24 cellular contexts compared by ENCODE assay signal in genomic region chr1:101005191-101005590, GRCh38. TPM values are rescaled to one million over a fixed set of nuclear protein-coding genes. Genes with fewer than 3 reads are reported as not detected.
DNase-seq lines count a peak whose midpoint lies in the region; ATAC-seq and TF ChIP-seq lines count a peak whose summit lies in the region.
"Had no signal": no experiment of that assay in that cellular context is flagged by ENCODE, and none has a peak within 500 bp of the region (broad histone marks: within the 10 kb centered on the region; RNA-seq: fewer than 3 reads in every experiment).

No MANE protein-coding gene starts in this region.

- no peaks in the 10 kb centered on the region for H3K79me2 ChIP-seq in GM23338 (replicated peaks; ENCODE audit: insufficient read depth)

- H3K36me3 ChIP-seq in KOPT-K1 (ENCODE audit: insufficient read depth, low read length) (peaks cover 46% of the 10 kb centered on the region), upper lobe of left lung (no peaks in the 10 kb centered on the region), GM23338 (ENCODE audit: insufficient read depth) (peaks cover 9% of the 10 kb centered on the region; the same call in 1 of the 2 replicates)

- CTCF ChIA-PET in activated naive CD4-positive, alpha-beta T cell treated with anti-CD3 and anti-CD28 coated beads, Interleukin-2, amount 10 ng/mL, durations not matched to agents 7 days and 5 days (lab: Charles Lee): interaction anchor here (1.0 kb wide), 1 partner anchor 80 kb away, joined by 3 read pairs; no protein-coding TSS in a partner anchor

- no peaks in the 10 kb centered on the region for H3K27me3 Mint-ChIP-seq in activated naive CD4-positive, alpha-beta T cell treated with anti-CD3 and anti-CD28 coated beads, Interleukin-2, amount 10 ng/mL, durations not matched to agents 7 days and 5 days
- H3K27me3 Mint-ChIP-seq in chondrocyte (ENCODE audit: low read depth) (no peaks in the 10 kb centered on the region), GM23338 (ENCODE audit: insufficient read depth, low read depth, poor library complexity) (no peaks in the 10 kb centered on the region)
- H3K27me3 Mint-ChIP-seq: activated B cell treated with CpG ODN at 0.5 μM for 24 hours, type B pancreatic cell had no signal

- no peaks in the 10 kb centered on the region for H3F3A ChIP-seq in GM23338 (replicated peaks; ENCODE audit: low read depth)

- H3K4me1 Mint-ChIP-seq in activated naive CD4-positive, alpha-beta T cell treated with anti-CD3 and anti-CD28 coated beads, Interleukin-2, amount 10 ng/mL, durations not matched to agents 7 days and 5 days: peaks cover 71% of the 10 kb centered on the region
- H3K4me1 Mint-ChIP-seq in chondrocyte (ENCODE audit: low read depth) (peaks cover 54% of the 10 kb centered on the region), GM23338 (peaks cover 16% of the 10 kb centered on the region)
- H3K4me1 Mint-ChIP-seq: nephron progenitor cell had no signal

- H3K4me1 ChIP-seq in upper lobe of left lung: peaks cover 28 to 37% (median 35%) of the 10 kb centered on the region in 4 donors
- H3K4me1 ChIP-seq in GM23338 (ENCODE audit: insufficient read depth): peaks cover 2% of the 10 kb centered on the region; the same call in 1 of the 2 replicates

- H2AFZ ChIP-seq in GM23338: no peak overlapping the region

- peaks cover 8% of the 10 kb centered on the region for H3K9me3 Mint-ChIP-seq in activated naive CD4-positive, alpha-beta T cell treated with anti-CD3 and anti-CD28 coated beads, Interleukin-2, amount 10 ng/mL, durations not matched to agents 7 days and 5 days
- H3K9me3 Mint-ChIP-seq in chondrocyte (ENCODE audit: low read depth) (no peaks in the 10 kb centered on the region), GM23338 (no peaks in the 10 kb centered on the region)
- H3K9me3 Mint-ChIP-seq: activated B cell treated with CpG ODN at 0.5 μM for 24 hours, immature natural killer cell, nephron progenitor cell, type B pancreatic cell had no signal

- H4K20me1 ChIP-seq in GM23338 (replicated peaks; ENCODE audit: insufficient read depth): no peaks in the 10 kb centered on the region

- H3K27ac Mint-ChIP-seq in activated naive CD4-positive, alpha-beta T cell treated with anti-CD3 and anti-CD28 coated beads, Interleukin-2, amount 10 ng/mL, durations not matched to agents 7 days and 5 days: peak overlapping the region; percentile 68
- H3K27ac Mint-ChIP-seq in chondrocyte (ENCODE audit: unreplicated experiment) (peak overlapping the region; percentile 78), GM23338 (no peak overlapping the region)
- H3K27ac Mint-ChIP-seq: activated B cell treated with CpG ODN at 0.5 μM for 24 hours, immature natural killer cell, nephron progenitor cell, type B pancreatic cell had no signal

- H3K9me3 ChIP-seq in KOPT-K1 (ENCODE audit: insufficient read depth, low read length, poor library complexity, severe bottlenecking): no peaks in the 10 kb centered on the region
- no peaks in the 10 kb centered on the region for H3K9me3 ChIP-seq in upper lobe of left lung
- H3K9me3 ChIP-seq: ascending aorta, SK-N-SH had no signal

- WGBS in upper lobe of left lung, 2 donors: 93 to 94% methylated on average over 1 of the region's 1 CpG

- H3K4me3 ChIP-seq in upper lobe of left lung: no peak overlapping the region
- no peak overlapping the region for H3K4me3 ChIP-seq in GM23338
- H3K4me3 ChIP-seq: ascending aorta had no signal

- no peak overlapping the region for H3K4me2 ChIP-seq in GM23338
- H3K4me2 ChIP-seq: SK-N-SH had no signal

- no peaks in the 10 kb centered on the region for H3K9me2 ChIP-seq in GM23338 (ENCODE audit: insufficient read depth)
- H3K9me2 ChIP-seq: SK-N-SH had no signal

- ATAC-seq in upper lobe of left lung (ENCODE audit: low FRiP score in 2 of 2) (no peak), GM23338 (no peak)
- ATAC-seq: foreskin keratinocyte, sciatic nerve had no signal

- no peak for TF ChIP-seq POLR2A in upper lobe of left lung (IDR thresholded peaks at IDR 0.05)

- TF ChIP-seq EP300 in upper lobe of left lung (IDR thresholded peaks at IDR 0.05): no peak

- no peak for TF ChIP-seq CTCF in chondrocyte (IDR thresholded peaks at IDR 0.05)
- no peak for TF ChIP-seq CTCF in upper lobe of left lung (IDR thresholded peaks at IDR 0.05)
- no peak for TF ChIP-seq CTCF in GM23338 (conservative IDR thresholded peaks at IDR 0.05; ENCODE audit: low read depth in 2 of 2)

- no peaks in the 10 kb centered on the region for H3K27me3 ChIP-seq in upper lobe of left lung
- no peaks in the 10 kb centered on the region for H3K27me3 ChIP-seq in GM23338 (ENCODE audit: insufficient read depth)
- H3K27me3 ChIP-seq: ascending aorta, foreskin keratinocyte had no signal

- no peak for DNase-seq in activated naive CD4-positive, alpha-beta T cell treated with anti-CD3 and anti-CD28 coated beads, Interleukin-2, amount 10 ng/mL, durations not matched to agents 7 days and 5 days
- DNase-seq in activated naive CD4-positive, alpha-beta T cell treated with Interleukin-2 at 50 U/mL for 16 hours: no peak
- DNase-seq in chondrocyte (ENCODE audit: low spot score) (no peak), upper lobe of left lung (no peak), GM19238 (ENCODE audit: insufficient read length, low spot score) (no peak), NAMALWA (ENCODE audit: low spot score) (no peak), GM23338 (ENCODE audit: low spot score) (no peak)
- DNase-seq: activated B cell treated with CpG ODN at 0.5 μM for 24 hours; activated effector memory CD4-positive, alpha-beta T cell treated with anti-CD3 and anti-CD28 coated beads, Interleukin-2, amount 50 U/mL, for 16 hours; C1 segment of cervical spinal cord; DMS 273 treated with DMSO at 0.1 percent for 48 hours; foreskin keratinocyte; midbrain; NCI-H1694 treated with DMSO at 0.1 percent for 48 hours; NCI-H69; nephron progenitor cell; posterior cingulate gyrus; SK-N-SH; T1000 had no signal

- peaks cover 60% of the 10 kb centered on the region for H3K36me3 Mint-ChIP-seq in activated naive CD4-positive, alpha-beta T cell treated with anti-CD3 and anti-CD28 coated beads, Interleukin-2, amount 10 ng/mL, durations not matched to agents 7 days and 5 days
- H3K36me3 Mint-ChIP-seq in chondrocyte (ENCODE audit: low read depth): peaks cover 6% of the 10 kb centered on the region
- peaks cover 17% of the 10 kb centered on the region for H3K36me3 Mint-ChIP-seq in GM23338 (ENCODE audit: low read depth)

- H3K4me3 Mint-ChIP-seq in activated naive CD4-positive, alpha-beta T cell treated with anti-CD3 and anti-CD28 coated beads, Interleukin-2, amount 10 ng/mL, durations not matched to agents 7 days and 5 days: no peak overlapping the region
- H3K4me3 Mint-ChIP-seq in chondrocyte (ENCODE audit: unreplicated experiment): no peak overlapping the region
- H3K4me3 Mint-ChIP-seq in GM23338: no peak overlapping the region
- H3K4me3 Mint-ChIP-seq: activated B cell treated with CpG ODN at 0.5 μM for 24 hours, immature natural killer cell, nephron progenitor cell, type B pancreatic cell had no signal

- H3K27ac ChIP-seq in KOPT-K1 (ENCODE audit: low read depth, low read length, poor library complexity, severe bottlenecking) (peak overlapping the region; percentile 45), upper lobe of left lung (peak overlapping the region in 3 of 4 donors; percentile 35 to 76 (median 47)), GM23338 (ENCODE audit: low read depth) (no peak overlapping the region)
- H3K27ac ChIP-seq: ascending aorta, foreskin keratinocyte had no signal

TF ChIP-seq in GM23338, 12 proteins besides CTCF, POLR2A, EP300 and RAD21 (continues in another document):
- no peak for TF ChIP-seq ZNF331 (CRISPR knock-in tag; IDR thresholded peaks at IDR 0.05; ENCODE audit: low read depth)
- TF ChIP-seq, protein P1, sequence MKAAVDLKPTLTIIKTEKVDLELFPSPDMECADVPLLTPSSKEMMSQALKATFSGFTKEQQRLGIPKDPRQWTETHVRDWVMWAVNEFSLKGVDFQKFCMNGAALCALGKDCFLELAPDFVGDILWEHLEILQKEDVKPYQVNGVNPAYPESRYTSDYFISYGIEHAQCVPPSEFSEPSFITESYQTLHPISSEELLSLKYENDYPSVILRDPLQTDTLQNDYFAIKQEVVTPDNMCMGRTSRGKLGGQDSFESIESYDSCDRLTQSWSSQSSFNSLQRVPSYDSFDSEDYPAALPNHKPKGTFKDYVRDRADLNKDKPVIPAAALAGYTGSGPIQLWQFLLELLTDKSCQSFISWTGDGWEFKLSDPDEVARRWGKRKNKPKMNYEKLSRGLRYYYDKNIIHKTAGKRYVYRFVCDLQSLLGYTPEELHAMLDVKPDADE (IDR thresholded peaks at IDR 0.05): no peak
- TF ChIP-seq JUNB (IDR thresholded peaks at IDR 0.05; ENCODE audit: unreplicated experiment): no peak
- no peak for TF ChIP-seq ZNF114 (CRISPR knock-in tag; IDR thresholded peaks at IDR 0.05)
- no peak for TF ChIP-seq NANOG (IDR thresholded peaks at IDR 0.05; ENCODE audit: borderline replicate concordance)
- no peak for TF ChIP-seq CREB1 (CRISPR knock-in tag; IDR thresholded peaks at IDR 0.05; ENCODE audit: low read depth)
- TF ChIP-seq EZH2phosphoT487 (IDR thresholded peaks at IDR 0.05; ENCODE audit: unreplicated experiment): no peak
- no peak for TF ChIP-seq POLR2AphosphoS5 (IDR thresholded peaks at IDR 0.05; ENCODE audit: low read depth)

RNA-seq across cellular contexts. Expression of gene DPH5, which starts 20.4 kb away (rescaled TPM):
- 30.0 to 36.7 TPM (median 30.5 TPM) in 3 replicates for total RNA-seq in chondrocyte
- total RNA-seq in upper lobe of left lung: 10 to 100 TPM; 14.8 to 25.2 (median 21.5) TPM
- 50.6 and 72.4 TPM in 2 replicates for total RNA-seq in GM23338 (2014; rRNA removed; shearing (Covaris generic))
- 46.2 and 53.5 TPM in 2 replicates for polyA plus RNA-seq in GM23338 (2016; fragmentation: Nextera tagmentation; extraction: Ambion mirVana)
